In the genomic region with DNA sequence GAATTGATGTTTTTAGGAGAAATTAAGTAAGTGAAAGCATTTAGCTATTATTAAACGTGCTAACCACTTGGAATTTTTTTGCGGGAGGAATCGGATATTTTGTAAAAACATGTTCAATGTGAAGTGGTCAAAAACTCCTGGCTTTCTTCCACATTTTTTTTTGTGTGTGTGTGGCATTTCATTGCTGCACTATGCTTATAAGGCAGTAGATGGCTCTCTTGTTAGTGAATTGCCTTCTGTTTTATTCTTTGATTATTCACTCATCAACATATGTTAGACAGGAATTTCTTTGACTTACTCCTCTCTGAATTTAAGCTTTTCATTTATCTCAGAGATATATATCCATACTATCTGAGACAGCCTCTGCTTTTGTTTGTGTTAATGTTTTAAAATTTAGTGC, we compare ENCODE assay signal across 9 cellular contexts.
A peak's percentile ranks its signal among the peaks of the same experiment; 100 is the strongest.
DNase-seq lines count a peak whose midpoint lies in the region; ATAC-seq and TF ChIP-seq lines count a peak whose summit lies in the region.
"Had no signal": no experiment of that assay in that cellular context is flagged by ENCODE, and none has a peak within 500 bp of the region (broad histone marks: within the 10 kb centered on the region; RNA-seq: fewer than 3 reads in every experiment).

No MANE protein-coding gene starts in this region.

- WGBS in thyroid gland, 2 donors, result 21 to 22% methylated on average over 3 of the region's 3 CpGs

- no peaks in the 10 kb centered on the region for H3K36me3 ChIP-seq in thyroid gland

- no peaks in the 10 kb centered on the region for H3K9me3 ChIP-seq in thyroid gland

- POLR2A ChIA-PET in RWPE1 (lab: Yijun Ruan, JAX; ENCODE audit: low non-redundant PET), result no interaction called here

- ATAC-seq in GM18858 (IDR thresholded peaks at IDR 0.05; ENCODE audit: unreplicated experiment), result no peak

- TF ChIP-seq POLR2A in thyroid gland (IDR thresholded peaks at IDR 0.05), result no peak

- TF ChIP-seq CTCF in RWPE1 (conservative IDR thresholded peaks at IDR 0.05; ENCODE audit: low read depth), result peak; percentile 14; the same call in 1 of the 2 replicates
- TF ChIP-seq CTCF in thyroid gland (IDR thresholded peaks at IDR 0.05), result peak in 4 of 6 experiments; percentile 41 to 68 (median 66)

- peaks cover 0 to 6% of the 10 kb centered on the region in 2 donors for H3K4me1 ChIP-seq in thyroid gland

- H3K27ac ChIP-seq in RWPE1 (no peak overlapping the region), thyroid gland (no peak overlapping the region)

- intact Hi-C loops in thyroid gland (cut with DNase I), result no loop called here

- no peaks in the 10 kb centered on the region for H3K27me3 ChIP-seq in thyroid gland

- CTCF ChIA-PET in RWPE1 (lab: Yijun Ruan, JAX), result interaction anchor here (0.6 to 1.0 kb wide), 6 partner anchors 11 to 1600 kb away, joined by 3 to 5 read pairs (median 4); a partner anchor contains a TSS

- no peak overlapping the region for H3K4me3 ChIP-seq in thyroid gland (replicated peaks in 1 of 3)

- DNase-seq in NCI-H2171 treated with DMSO at 0.1 percent for 48 hours (lab: John Stamatoyannopoulos, UW) (peak; percentile 22), NCI-H2171 (lab: John Stamatoyannopoulos, UW) (no peak), RWPE1 (ENCODE audit: low spot score) (peak; percentile 25), fibroblast of the conjunctiva (ENCODE audit: low read depth) (peak; percentile 48), thyroid gland (no peak), NCI-H146 treated with DMSO at 0.1 percent for 48 hours (lab: John Stamatoyannopoulos, UW; ENCODE audit: unreplicated experiment) (no peak), NCI-H187 (lab: John Stamatoyannopoulos, UW) (no peak)
- DNase-seq: CD4-positive, alpha-beta T cell had no signal

Comparison
In these comparisons a context has a peak if more than half of its experiments do, and no peak if none do; other contexts are left out.
1. DNase-seq: peak in NCI-H2171 treated with DMSO at 0.1 percent for 48 hours (single experiment), RWPE1 (single experiment) and fibroblast of the conjunctiva (single experiment); none in NCI-H2171 (single experiment), thyroid gland (0 of 2), NCI-H146 treated with DMSO at 0.1 percent for 48 hours (single experiment) and NCI-H187 (0 of 2).